ENCODE assay signal across 24 cellular contexts in genomic region chr1:38716229-38716628, GRCh38.
DNase-seq lines count a peak whose midpoint lies in the region; ATAC-seq, FAIRE-seq and TF ChIP-seq lines count a peak whose summit lies in the region.
"Had no signal": no experiment of that assay in that cellular context is flagged by ENCODE, and none has a peak within 500 bp of the region (broad histone marks: within the 10 kb centered on the region; RNA-seq: fewer than 3 reads in every experiment).

No MANE protein-coding gene starts in this region.

- no peaks in the 10 kb centered on the region for H3K9me3 Mint-ChIP-seq in stimulated activated memory B cell treated with anti-CD40 and anti-IgM and Interleukin-4, amounts not matched to agents 10 μg/mL and 1 μg/mL and 100 μg/mL, for 72 hours
- H3K9me3 Mint-ChIP-seq: CD8-positive, alpha-beta T cell had no signal

- H3K9me3 ChIP-seq in HEK293 (ENCODE audit: control insufficient read depth, insufficient read depth, low read depth, low read length): no peaks in the 10 kb centered on the region
- H3K9me3 ChIP-seq: A549, Caco-2 had no signal

- CTCF ChIA-PET in HEK293 (lab: Yijun Ruan, JAX): interaction anchor here (1.7 kb wide), 1 partner anchor 8 kb away, joined by 3 read pairs; no protein-coding TSS in a partner anchor

- no peak for ATAC-seq in stimulated activated memory B cell treated with anti-CD40 and anti-IgM and Interleukin-4, amounts not matched to agents 10 μg/mL and 1 μg/mL and 100 μg/mL, for 72 hours
- ATAC-seq: A549; CD8-positive, alpha-beta T cell; GM12878 had no signal

- H3K4me3 Mint-ChIP-seq in stimulated activated memory B cell treated with anti-CD40 and anti-IgM and Interleukin-4, amounts not matched to agents 10 μg/mL and 1 μg/mL and 100 μg/mL, for 72 hours: no peak overlapping the region
- H3K4me3 Mint-ChIP-seq: B cell; CD4-positive, alpha-beta T cell; CD8-positive, alpha-beta T cell had no signal

- DNase-seq in Caki2 (ENCODE audit: low read depth): peak; percentile 35
- DNase-seq in GM19239 (ENCODE audit: insufficient read length, low spot score): no peak
- no peak for DNase-seq in substantia nigra (lab: John Stamatoyannopoulos, UW)
- DNase-seq in NCI-H2107 (lab: John Stamatoyannopoulos, UW): no peak
- DNase-seq: AML-193; Caco-2; CD4-positive, alpha-beta T cell; CD8-positive, alpha-beta T cell; DMS 273 treated with DMSO at 0.1 percent for 48 hours; DMS153; DMS53; DMS79; DND-41; EL; GDM1 had no signal

- in situ Hi-C loops in Caki2 (cut with HindIII; ENCODE audit: low pct_unique_long_range_greater_than_20kb, low sequenced_read_pairs): no loop called here

- POLR2A ChIA-PET in HEK293 (lab: Yijun Ruan, JAX): no interaction called here

- no peak overlapping the region for H3K4me3 ChIP-seq in HEK293 (ENCODE audit: low read depth, low read length)
- H3K4me3 ChIP-seq: A549; BLaER1 treated with 17β-estradiol and CSF1 and Interleukin-3, amounts not matched to agents 10 nM and 100 nM; GM12878 had no signal

- no peaks in the 10 kb centered on the region for H3K4me1 Mint-ChIP-seq in stimulated activated memory B cell treated with anti-CD40 and anti-IgM and Interleukin-4, amounts not matched to agents 10 μg/mL and 1 μg/mL and 100 μg/mL, for 72 hours
- H3K4me1 Mint-ChIP-seq: B cell had no signal

- H3K36me3 ChIP-seq in HEK293 (ENCODE audit: control insufficient read depth in 2 of 2, insufficient read depth in 1 of 2, low read length in 2 of 2): no peaks in the 10 kb centered on the region
- H3K36me3 ChIP-seq: BLaER1 treated with 17β-estradiol and CSF1 and Interleukin-3, amounts not matched to agents 10 nM and 100 nM had no signal

- no peak for TF ChIP-seq CTCF in HEK293 (tag by site-specific recombination; IDR thresholded peaks at IDR 0.05)

- peak; percentile 78 for FAIRE-seq in GM19239 (lab: Jason Lieb, UNC)
- FAIRE-seq: A549, GM12878, GM12892 had no signal

- H3K4me1 ChIP-seq in HEK293 (ENCODE audit: control insufficient read depth, insufficient read depth, low read length): no peaks in the 10 kb centered on the region
- H3K4me1 ChIP-seq: A549; BLaER1 treated with 17β-estradiol and CSF1 and Interleukin-3, amounts not matched to agents 10 nM and 100 nM; Caco-2 had no signal

- no peaks in the 10 kb centered on the region for H3K36me3 Mint-ChIP-seq in stimulated activated memory B cell treated with anti-CD40 and anti-IgM and Interleukin-4, amounts not matched to agents 10 μg/mL and 1 μg/mL and 100 μg/mL, for 72 hours
- H3K36me3 Mint-ChIP-seq: CD8-positive, alpha-beta T cell had no signal

- H3K27ac ChIP-seq in HEK293 (ENCODE audit: extremely low read depth, low read depth, low read length) (no peak overlapping the region), substantia nigra (ENCODE audit: low read depth, low read length, poor library complexity, severe bottlenecking) (no peak overlapping the region)
- H3K27ac ChIP-seq: 22Rv1; A549; BLaER1 treated with 17β-estradiol and CSF1 and Interleukin-3, amounts not matched to agents 10 nM and 100 nM; C4-2B had no signal

- H3K27me3 Mint-ChIP-seq in stimulated activated memory B cell treated with anti-CD40 and anti-IgM and Interleukin-4, amounts not matched to agents 10 μg/mL and 1 μg/mL and 100 μg/mL, for 72 hours: peaks cover 10% of the 10 kb centered on the region

- no peak overlapping the region for H3K27ac Mint-ChIP-seq in stimulated activated memory B cell treated with anti-CD40 and anti-IgM and Interleukin-4, amounts not matched to agents 10 μg/mL and 1 μg/mL and 100 μg/mL, for 72 hours
- H3K27ac Mint-ChIP-seq: B cell; CD4-positive, alpha-beta T cell; CD8-positive, alpha-beta T cell had no signal

TF ChIP-seq in HEK293, 187 proteins besides CTCF, POLR2A, EP300 and RAD21:
- TF ChIP-seq ZBTB44 (tag by site-specific recombination; IDR thresholded peaks at IDR 0.05): no peak
- TF ChIP-seq ZNF26 (tag by site-specific recombination; IDR thresholded peaks at IDR 0.05): peak; percentile 93
- no peak for TF ChIP-seq ZBTB26 (tag by site-specific recombination; optimal IDR thresholded peaks at IDR 0.05)
- no peak for TF ChIP-seq HIC1 (tag by site-specific recombination; IDR thresholded peaks at IDR 0.05)
- TF ChIP-seq ZNF184 (tag by site-specific recombination; IDR thresholded peaks at IDR 0.05): no peak
- no peak for TF ChIP-seq ZNF654 (tag by site-specific recombination; IDR thresholded peaks at IDR 0.05; ENCODE audit: low read depth)
- TF ChIP-seq ZSCAN23 (tag by site-specific recombination; IDR thresholded peaks at IDR 0.05): no peak
- no peak for TF ChIP-seq EGR2 (tag by site-specific recombination; IDR thresholded peaks at IDR 0.05; ENCODE audit: low read depth)
- TF ChIP-seq ZNF341 (tag by site-specific recombination; IDR thresholded peaks at IDR 0.05; ENCODE audit: low read depth): no peak
- TF ChIP-seq SETDB1 (IDR thresholded peaks at IDR 0.05; ENCODE audit: insufficient read length, low read length): peak; percentile 28
- TF ChIP-seq ZNF335 (tag by site-specific recombination; conservative IDR thresholded peaks at IDR 0.05): no peak
- TF ChIP-seq KLF10 (tag by site-specific recombination; IDR thresholded peaks at IDR 0.05): no peak
- TF ChIP-seq ZNF558 (tag by site-specific recombination; IDR thresholded peaks at IDR 0.05): no peak
- TF ChIP-seq GLIS2 (tag by site-specific recombination; IDR thresholded peaks at IDR 0.05): no peak
- no peak for TF ChIP-seq ZNF791 (tag by site-specific recombination; IDR thresholded peaks at IDR 0.05)
- no peak for TF ChIP-seq TRIM28 (IDR thresholded peaks at IDR 0.05; ENCODE audit: borderline replicate concordance, low read length)
- no peak for TF ChIP-seq ZSCAN18 (tag by site-specific recombination; IDR thresholded peaks at IDR 0.05)
